In genomic region chr2:196591621-196592022, GRCh38 we compare ENCODE assay signal across 13 cellular contexts. TPM values are rescaled to one million over a fixed set of nuclear protein-coding genes. Genes with fewer than 3 reads are reported as not detected.
A peak's percentile ranks its signal among the peaks of the same experiment; 100 is the strongest.
DNase-seq lines count a peak whose midpoint lies in the region; ATAC-seq and TF ChIP-seq lines count a peak whose summit lies in the region.
"Had no signal": no experiment of that assay in that cellular context is flagged by ENCODE, and none has a peak within 500 bp of the region (broad histone marks: within the 10 kb centered on the region; RNA-seq: fewer than 3 reads in every experiment).

No MANE protein-coding gene starts in this region.

- no peak for TF ChIP-seq POLR2A in heart left ventricle (IDR thresholded peaks at IDR 0.05)

- H3K4me1 ChIP-seq in heart left ventricle = peaks cover 0 to 14% (median 1%) of the 10 kb centered on the region in 12 donors

- intact Hi-C loops in heart left ventricle (cut with DNase I) (loop anchor here in 8 of 10 donors (2.0 to 10.0 kb wide), 12 partner anchors 53 to 297 kb away; no protein-coding TSS in a partner anchor), Right ventricle myocardium superior (cut with DNase I) (loop anchor here (10.0 kb wide), 2 partner anchors 57 to 117 kb away; no protein-coding TSS in a partner anchor), dorsolateral prefrontal cortex (cut with DNase I) (loop anchor here (1.0 to 10.0 kb wide), 8 partner anchors 46 to 294 kb away; partner anchors contain the start of gene CCDC150 (in 1 of the 2))

- H3K36me3 ChIP-seq in heart left ventricle = no peaks in the 10 kb centered on the region
- H3K36me3 ChIP-seq: BLaER1 treated with 17β-estradiol and CSF1 and Interleukin-3, amounts not matched to agents 10 nM and 100 nM; brain microvascular endothelial cell; suprapubic skin had no signal

- DNase-seq in heart left ventricle = no peak
- no peak for DNase-seq in Right ventricle myocardium superior
- DNase-seq in NCI-H2227 (lab: John Stamatoyannopoulos, UW; ENCODE audit: unreplicated experiment) = peak; percentile 68
- no peak for DNase-seq in dorsolateral prefrontal cortex
- peak; percentile 74 for DNase-seq in putamen (ENCODE audit: low spot score)
- DNase-seq in activated CD4-positive, alpha-beta T cell treated with anti-CD3 and anti-CD28 coated beads for 1 hour = no peak
- no peak for DNase-seq in activated CD4-positive, CD25-positive, alpha-beta regulatory T cell treated with anti-CD3 and anti-CD28 coated beads, Interleukin-2, amount 50 U/mL, for 72 hours
- DNase-seq in foreskin fibroblast = no peak
- DNase-seq: foreskin melanocyte; stimulated activated CD4-positive, alpha-beta T cell treated with anti-CD3 and anti-CD28 coated beads, Interleukin-2, amount 100 ng/mL, for 24 hours had no signal

- 38 to 59% (median 51%) methylated on average over 4 of the region's 4 CpGs for WGBS in heart left ventricle, 4 donors

- H3K27ac ChIP-seq in heart left ventricle (peak overlapping the region in 5 of 12 donors; percentile 27 to 93 (median 88)), dorsolateral prefrontal cortex (peak overlapping the region; percentile 86 to 99 (median 97))
- H3K27ac ChIP-seq: BLaER1 treated with 17β-estradiol and CSF1 and Interleukin-3, amounts not matched to agents 10 nM and 100 nM; brain microvascular endothelial cell; suprapubic skin had no signal

- H3K4me3 ChIP-seq in heart left ventricle (peak overlapping the region in 8 of 12 donors; percentile 60 to 83 (median 70)), dorsolateral prefrontal cortex (peak overlapping the region; percentile 59 to 91 (median 76)), foreskin fibroblast (ENCODE audit: low read depth in 1 of 2, low read length in 2 of 2) (peak overlapping the region in 1 of 2 donors; percentile 80)

- ATAC-seq in heart left ventricle (no peak), Right ventricle myocardium superior (ENCODE audit: poor library complexity) (no peak)

- no peaks in the 10 kb centered on the region for H3K9me3 ChIP-seq in heart left ventricle
- H3K9me3 ChIP-seq: BLaER1 treated with 17β-estradiol and CSF1 and Interleukin-3, amounts not matched to agents 10 nM and 100 nM; suprapubic skin had no signal

- TF ChIP-seq CTCF in heart left ventricle (IDR thresholded peaks at IDR 0.05) = no peak
- peak in 5 of 56 donors; percentile 6 to 27 (median 17) for TF ChIP-seq CTCF in dorsolateral prefrontal cortex (IDR thresholded peaks at IDR 0.05 in 54 of 56, conservative IDR thresholded peaks at IDR 0.05 in 2 of 56; ENCODE audit: low read depth in 1 of 56, partially characterized antibody in 56 of 56)
- TF ChIP-seq CTCF in foreskin fibroblast (IDR thresholded peaks at IDR 0.05; ENCODE audit: low read depth, low read length) = no peak

- peaks cover 0 to 66% (median 0%) of the 10 kb centered on the region in 9 donors for H3K27me3 ChIP-seq in heart left ventricle
- H3K27me3 ChIP-seq in dorsolateral prefrontal cortex = peaks cover 0 to 4% (median 0%) of the 10 kb centered on the region in 45 donors
- H3K27me3 ChIP-seq: brain microvascular endothelial cell had no signal

RNA-seq across cellular contexts. Expression of gene HECW2, which starts 1.7 kb away (rescaled TPM):
- total RNA-seq in heart left ventricle = 10 to 100 TPM; 22.3 to 58.4 (median 36.6) TPM
- 1 to 10 TPM; 2.9 to 6.3 TPM for polyA plus RNA-seq in heart left ventricle
- total RNA-seq in Right ventricle myocardium superior = 29.2 TPM
- 100 to 1,000 TPM in 3 of 120 experiments, 10 to 100 TPM in 117; 49.6 to 107 (median 77.3) TPM for total RNA-seq in dorsolateral prefrontal cortex

RNA-seq across cellular contexts. Expression of gene CCDC150, which starts 47.9 kb away (rescaled TPM):
- total RNA-seq in heart left ventricle = 1 to 10 TPM in 6 of 9 donors, under 1 TPM in 2, not detected in 1; 0.24 to 4.5 (median 1.3) TPM
- polyA plus RNA-seq in heart left ventricle = under 1 TPM; 0.27 to 0.42 TPM
- total RNA-seq in Right ventricle myocardium superior = 0.97 TPM
- total RNA-seq in dorsolateral prefrontal cortex = 10 to 100 TPM in 2 of 120 experiments, 1 to 10 TPM in 117, under 1 TPM in 1; 0.67 to 10.5 (median 4.1) TPM

Comparison
In these comparisons a context has a peak if more than half of its experiments do, and no peak if none do; other contexts are left out.
1. DNase-seq: peak in NCI-H2227 (single experiment) and putamen (single experiment); none in heart left ventricle (0 of 5), Right ventricle myocardium superior (single experiment), dorsolateral prefrontal cortex (0 of 10), activated CD4-positive, alpha-beta T cell treated with anti-CD3 and anti-CD28 coated beads for 1 hour (single experiment), activated CD4-positive, CD25-positive, alpha-beta regulatory T cell treated with anti-CD3 and anti-CD28 coated beads, Interleukin-2, amount 50 U/mL, for 72 hours (single experiment) and foreskin fibroblast (0 of 2).